ENCODE assay signal across 8 cellular contexts in the genomic region with DNA sequence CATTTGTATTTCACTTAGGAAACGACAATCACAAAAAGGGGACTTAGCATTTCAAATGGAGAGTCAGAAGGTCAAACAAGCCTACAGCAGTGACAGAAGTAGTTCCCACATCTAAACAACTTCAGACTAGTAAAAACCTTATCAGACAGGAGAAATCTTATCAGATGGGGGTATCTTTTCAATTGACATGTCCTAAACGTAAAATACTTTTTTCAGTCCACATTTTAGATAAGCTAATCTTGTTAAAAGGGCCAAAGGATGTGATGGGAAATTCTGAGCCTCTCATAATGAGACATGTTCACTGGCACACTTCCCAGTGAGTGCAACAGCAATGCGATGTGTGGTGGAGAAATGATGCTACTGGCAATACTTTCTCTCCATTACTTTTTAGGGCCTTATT. TPM values are rescaled to one million over a fixed set of nuclear protein-coding genes. Genes with fewer than 3 reads are reported as not detected.
A peak's percentile ranks its signal among the peaks of the same experiment; 100 is the strongest.
DNase-seq lines count a peak whose midpoint lies in the region; ATAC-seq and TF ChIP-seq lines count a peak whose summit lies in the region.

No MANE protein-coding gene starts in this region.

- ATAC-seq in activated naive CD8-positive, alpha-beta T cell treated with anti-CD3 and anti-CD28 coated beads, Interleukin-2, amount 50 U/mL, for 24 hours, result no peak
- ATAC-seq in GM18858 (IDR thresholded peaks at IDR 0.05; ENCODE audit: unreplicated experiment), result no peak

- no peaks in the 10 kb centered on the region for H3K36me3 ChIP-seq in BJ (ENCODE audit: control insufficient read depth, insufficient read depth, low read length)

- H3K4me3 ChIP-seq in BJ (ENCODE audit: low read depth, low read length), result no peak overlapping the region

- TF ChIP-seq CTCF in BJ (IDR thresholded peaks at IDR 0.05; ENCODE audit: insufficient read depth, low read depth, low read length) (no peak), type B pancreatic cell (conservative IDR thresholded peaks at IDR 0.05) (no peak)

- no peaks in the 10 kb centered on the region for H3K27me3 ChIP-seq in BJ (ENCODE audit: control insufficient read depth, insufficient read depth, low read length)

- DNase-seq in BJ (ENCODE audit: low read depth), result peak; percentile 39
- peak; percentile 78 for DNase-seq in HS-5 (ENCODE audit: low read depth)
- DNase-seq in activated naive CD8-positive, alpha-beta T cell treated with anti-CD3 and anti-CD28 coated beads, Interleukin-2, amount 50 U/mL, for 24 hours, result peak; percentile 34
- DNase-seq in left kidney (ENCODE audit: low read depth, low spot score), result peak; percentile 21
- DNase-seq in type B pancreatic cell (ENCODE audit: extremely low spot score, unreplicated experiment), result no peak
- no peak for DNase-seq in DMS114 treated with DMSO at 0.1 percent for 48 hours (lab: John Stamatoyannopoulos, UW; ENCODE audit: unreplicated experiment)
- DNase-seq in NCI-H2227 (lab: John Stamatoyannopoulos, UW; ENCODE audit: unreplicated experiment), result no peak

- H3K9me3 Mint-ChIP-seq in activated naive CD8-positive, alpha-beta T cell treated with anti-CD3 and anti-CD28 coated beads, Interleukin-2, amount 50 U/mL, for 24 hours, result peaks cover 4% of the 10 kb centered on the region
- H3K9me3 Mint-ChIP-seq in type B pancreatic cell, result peaks cover 5% of the 10 kb centered on the region

- peak overlapping the region; percentile 96 for H3K4me3 Mint-ChIP-seq in activated naive CD8-positive, alpha-beta T cell treated with anti-CD3 and anti-CD28 coated beads, Interleukin-2, amount 50 U/mL, for 24 hours
- peak overlapping the region; percentile 83 for H3K4me3 Mint-ChIP-seq in type B pancreatic cell

- no peak overlapping the region for H3K27ac Mint-ChIP-seq in activated naive CD8-positive, alpha-beta T cell treated with anti-CD3 and anti-CD28 coated beads, Interleukin-2, amount 50 U/mL, for 24 hours
- no peak overlapping the region for H3K27ac Mint-ChIP-seq in type B pancreatic cell

- H3K27me3 Mint-ChIP-seq in activated naive CD8-positive, alpha-beta T cell treated with anti-CD3 and anti-CD28 coated beads, Interleukin-2, amount 50 U/mL, for 24 hours, result no peaks in the 10 kb centered on the region
- H3K27me3 Mint-ChIP-seq in type B pancreatic cell, result no peaks in the 10 kb centered on the region

- peaks cover 15% of the 10 kb centered on the region for H3K36me3 Mint-ChIP-seq in activated naive CD8-positive, alpha-beta T cell treated with anti-CD3 and anti-CD28 coated beads, Interleukin-2, amount 50 U/mL, for 24 hours (ENCODE audit: low read depth)
- peaks cover 19% of the 10 kb centered on the region for H3K36me3 Mint-ChIP-seq in type B pancreatic cell

- CTCF ChIA-PET in BJ (lab: Yijun Ruan, JAX), result interaction anchor here (0.6 to 1.0 kb wide), 3 partner anchors 20 to 102 kb away, joined by 3 read pairs; partner anchors contain the start of gene PPM1F

- POLR2A ChIA-PET in BJ (lab: Charles Lee), result interaction anchor here (0.6 kb wide), 1 partner anchor 110 kb away, joined by 3 read pairs; no protein-coding TSS in a partner anchor

- peaks cover 73% of the 10 kb centered on the region for H3K4me1 Mint-ChIP-seq in activated naive CD8-positive, alpha-beta T cell treated with anti-CD3 and anti-CD28 coated beads, Interleukin-2, amount 50 U/mL, for 24 hours
- H3K4me1 Mint-ChIP-seq in type B pancreatic cell (ENCODE audit: unreplicated experiment), result peaks cover 53% of the 10 kb centered on the region

RNA-seq across cellular contexts. Expression of gene MAPK1, which starts 2.4 kb away (rescaled TPM):
- polyA plus RNA-seq in BJ (2011; rRNA removed), result 119 and 150 TPM in 2 replicates
- 26.7 and 38.8 TPM in 2 replicates for polyA minus RNA-seq in BJ (2011; rRNA and poly(A)+ RNA removed)
- total RNA-seq in type B pancreatic cell (ENCODE audit: low replicate concordance), result 112 and 130 TPM in 2 replicates

Comparison
In these comparisons a context has a peak if more than half of its experiments do, and no peak if none do; other contexts are left out.
1. DNase-seq: peak in BJ (single experiment), HS-5 (single experiment), activated naive CD8-positive, alpha-beta T cell treated with anti-CD3 and anti-CD28 coated beads, Interleukin-2, amount 50 U/mL, for 24 hours (single experiment) and left kidney (single experiment); none in type B pancreatic cell (single experiment), DMS114 treated with DMSO at 0.1 percent for 48 hours (single experiment) and NCI-H2227 (single experiment).